ENCODE assay signal across 23 cellular contexts in genomic region chr7:138151731-138152577, GRCh38.
A peak's percentile ranks its signal among the peaks of the same experiment; 100 is the strongest.
DNase-seq lines count a peak whose midpoint lies in the region; ATAC-seq and TF ChIP-seq lines count a peak whose summit lies in the region.
"Had no signal": no experiment of that assay in that cellular context is flagged by ENCODE, and none has a peak within 500 bp of the region (broad histone marks: within the 10 kb centered on the region; RNA-seq: fewer than 3 reads in every experiment).

No MANE protein-coding gene starts in this region.

- ATAC-seq in right lobe of liver (peak in 3 of 4 donors; percentile 36 to 54 (median 50)), left colon (no peak), HG03045 (IDR thresholded peaks at IDR 0.05; ENCODE audit: unreplicated experiment) (no peak)

- H3K27ac ChIP-seq in right lobe of liver, result no peak overlapping the region
- H3K27ac ChIP-seq: BLaER1, RWPE1 had no signal

- TF ChIP-seq CTCF in fibroblast of mammary gland (conservative IDR thresholded peaks at IDR 0.05; ENCODE audit: control insufficient read depth, insufficient read depth, low read depth, low read length) (no peak), right lobe of liver (IDR thresholded peaks at IDR 0.05) (no peak)

- H3K36me3 ChIP-seq in right lobe of liver, result no peaks in the 10 kb centered on the region
- H3K36me3 ChIP-seq: BLaER1 had no signal

- H3K27me3 ChIP-seq in right lobe of liver, result no peaks in the 10 kb centered on the region
- H3K27me3 ChIP-seq: BLaER1 had no signal

- DNase-seq in EL, result peak; percentile 2
- peak; percentile 28 for DNase-seq in M059J (ENCODE audit: low read depth)
- peak; percentile 1 for DNase-seq in fibroblast of mammary gland (ENCODE audit: low read depth)
- no peak for DNase-seq in right lobe of liver
- no peak for DNase-seq in C1 segment of cervical spinal cord (lab: John Stamatoyannopoulos, UW)
- no peak for DNase-seq in left colon
- no peak for DNase-seq in NCI-H1417 treated with DMSO at 0.1 percent for 48 hours (lab: John Stamatoyannopoulos, UW)
- DNase-seq: CD4-positive, alpha-beta T cell; GF-D8; H7; Karpas-422; MV-4-11; NCI-H1105; NCI-H146; NCI-H2029; NCI-H446; NCI-H524 treated with DMSO at 0.1 percent for 48 hours; NCI-H82; SHP77; T-helper 1 cell had no signal

- WGBS in right lobe of liver (ENCODE audit: insufficient coverage, low coverage, low lambda C conversion rate, missing lambda C conversion rate), result 30% methylated on average over 4 of the region's 4 CpGs

- no peak for TF ChIP-seq POLR2A in right lobe of liver (IDR thresholded peaks at IDR 0.05)

- H3K4me3 ChIP-seq in fibroblast of mammary gland (ENCODE audit: control insufficient read depth, low read depth, low read length), result no peak overlapping the region
- H3K4me3 ChIP-seq in right lobe of liver, result no peak overlapping the region
- H3K4me3 ChIP-seq: BLaER1 had no signal

- H3K4me1 ChIP-seq in right lobe of liver, result peaks cover 0 to 7% (median 0%) of the 10 kb centered on the region in 4 donors
- H3K4me1 ChIP-seq: BLaER1 had no signal

- no peaks in the 10 kb centered on the region for H3K9me3 ChIP-seq in right lobe of liver
- H3K9me3 ChIP-seq: BLaER1 had no signal

- intact Hi-C loops in right lobe of liver (cut with DNase I), result no loop called here
- intact Hi-C loops in left colon (cut with DNase I, micrococcal nuclease), result no loop called here

Comparison
In these comparisons a context has a peak if more than half of its experiments do, and no peak if none do; other contexts are left out.
1. DNase-seq: peak in EL (single experiment), M059J (single experiment) and fibroblast of mammary gland (single experiment); none in right lobe of liver (0 of 3), C1 segment of cervical spinal cord (0 of 14), left colon (0 of 2) and NCI-H1417 treated with DMSO at 0.1 percent for 48 hours (single experiment).
2. ATAC-seq: peak in right lobe of liver (3 of 4); none in left colon (single experiment) and HG03045 (single experiment).